Comparison of ENCODE assay signal across 23 cellular contexts in genomic region chr16:27067138-27067537, GRCh38. TPM values are rescaled to one million over a fixed set of nuclear protein-coding genes. Genes with fewer than 3 reads are reported as not detected.
DNase-seq lines count a peak whose midpoint lies in the region; ATAC-seq and TF ChIP-seq lines count a peak whose summit lies in the region.
"Had no signal": no experiment of that assay in that cellular context is flagged by ENCODE, and none has a peak within 500 bp of the region (broad histone marks: within the 10 kb centered on the region; RNA-seq: fewer than 3 reads in every experiment).

No MANE protein-coding gene starts in this region.

- no peaks in the 10 kb centered on the region for H3K9me3 ChIP-seq in hepatocyte (ENCODE audit: low read depth)
- no peaks in the 10 kb centered on the region for H3K9me3 ChIP-seq in parathyroid adenoma (ENCODE audit: control insufficient read depth, low read length)
- H3K9me3 ChIP-seq in aorta (ENCODE audit: control insufficient read depth, low read length): no peaks in the 10 kb centered on the region
- H3K9me3 ChIP-seq: A549, lower lobe of right lung had no signal

- no peaks in the 10 kb centered on the region for H3K9me2 ChIP-seq in hepatocyte (replicated peaks; ENCODE audit: insufficient read depth)

- H3K4me2 ChIP-seq in hepatocyte (no peak overlapping the region), parathyroid adenoma (ENCODE audit: low read length) (no peak overlapping the region)
- H3K4me2 ChIP-seq: A549 had no signal

- H3K27ac ChIP-seq in hepatocyte (no peak overlapping the region), parathyroid adenoma (no peak overlapping the region), aorta (ENCODE audit: low read depth in 1 of 2, low read length in 2 of 2) (no peak overlapping the region)
- H3K27ac ChIP-seq: A549, foreskin keratinocyte, lower lobe of right lung had no signal

- H3K27me3 ChIP-seq in hepatocyte (peaks cover 4% of the 10 kb centered on the region), parathyroid adenoma (ENCODE audit: control insufficient read depth, insufficient read depth, low read length) (no peaks in the 10 kb centered on the region), aorta (ENCODE audit: control insufficient read depth in 1 of 2, insufficient read depth in 2 of 2, low read length in 1 of 2) (peaks cover 0 to 1% of the 10 kb centered on the region in 2 donors)
- H3K27me3 ChIP-seq: foreskin keratinocyte had no signal

- H4K20me1 ChIP-seq in hepatocyte (ENCODE audit: insufficient read depth, poor library complexity, severe bottlenecking): no peaks in the 10 kb centered on the region

- H3K4me3 ChIP-seq in hepatocyte: no peak overlapping the region
- H3K4me3 ChIP-seq in parathyroid adenoma (ENCODE audit: low read depth, low read length): no peak overlapping the region
- H3K4me3 ChIP-seq in aorta (ENCODE audit: low read length in 2 of 2): no peak overlapping the region
- H3K4me3 ChIP-seq: A549, lower lobe of right lung had no signal

- H3K9ac ChIP-seq in parathyroid adenoma: no peak overlapping the region

- H2AFZ ChIP-seq in hepatocyte (no peak overlapping the region), parathyroid adenoma (peak overlapping the region; percentile 20)

- DNase-seq in NCI-H748 (lab: John Stamatoyannopoulos, UW; ENCODE audit: unreplicated experiment) (peak; percentile 59), NCI-H748 treated with DMSO at 0.1 percent for 48 hours (lab: John Stamatoyannopoulos, UW) (no peak), NCI-H510A treated with DMSO at 0.1 percent for 48 hours (lab: John Stamatoyannopoulos, UW) (peak; percentile 76), hepatocyte (ENCODE audit: low spot score) (peak; percentile 19), SKM-1 treated with dmso at 0.1 percent for 144 hours (lab: John Stamatoyannopoulos, UW; ENCODE audit: unreplicated experiment) (no peak), aorta (no peak)
- no peak for DNase-seq in activated naive CD4-positive, alpha-beta T cell treated with anti-CD3 and anti-CD28 coated beads, Interleukin-2, amount 50 U/mL, for 16 hours
- DNase-seq: activated CD4-positive, alpha-beta T cell treated with anti-CD3 and anti-CD28 coated beads, Interleukin-2, amount 10 ng/mL, durations not matched to agents 24 days and 14 days; activated CD8-positive, alpha-beta memory T cell treated with anti-CD3 and anti-CD28 coated beads, Interleukin-2, amount 50 U/mL, for 48 hours; activated naive CD4-positive, alpha-beta T cell; CD4-positive, CD25-positive, alpha-beta regulatory T cell; foreskin keratinocyte; lower lobe of right lung; naive thymus-derived CD4-positive, alpha-beta T cell; NCI-H146; PC-3; stimulated activated naive CD4-positive, alpha-beta T cell treated with Interleukin-2 at 50 U/mL for 16 hours had no signal

- intact Hi-C loops in aorta (cut with DNase I): no loop called here

- no peaks in the 10 kb centered on the region for H3K79me2 ChIP-seq in hepatocyte
- H3K79me2 ChIP-seq in parathyroid adenoma: no peaks in the 10 kb centered on the region

- 66% methylated on average over 15 of the region's 15 CpGs for WGBS in hepatocyte (ENCODE audit: low lambda C conversion rate, missing lambda C conversion rate)
- 17 to 21% methylated on average over 14 to 15 of the region's 15 CpGs for WGBS in aorta, 2 donors

- ATAC-seq in aorta (ENCODE audit: low FRiP score): no peak
- ATAC-seq: foreskin keratinocyte; naive thymus-derived CD4-positive, alpha-beta T cell; PC-3 had no signal

- TF ChIP-seq CTCF in hepatocyte (IDR thresholded peaks at IDR 0.05; ENCODE audit: poor library complexity) (no peak), parathyroid adenoma (IDR thresholded peaks at IDR 0.05) (no peak)

- no peaks in the 10 kb centered on the region for H3K4me1 ChIP-seq in hepatocyte (ENCODE audit: insufficient read depth)
- no peaks in the 10 kb centered on the region for H3K4me1 ChIP-seq in parathyroid adenoma
- H3K4me1 ChIP-seq in aorta (ENCODE audit: control insufficient read depth in 1 of 2, insufficient read depth in 2 of 2, low read length in 2 of 2): no peaks in the 10 kb centered on the region
- H3K4me1 ChIP-seq: A549, foreskin keratinocyte, lower lobe of right lung had no signal

- H3K36me3 ChIP-seq in hepatocyte (replicated peaks; ENCODE audit: insufficient read depth, low read depth) (no peaks in the 10 kb centered on the region), parathyroid adenoma (ENCODE audit: control insufficient read depth, insufficient read depth, low read length) (no peaks in the 10 kb centered on the region), aorta (ENCODE audit: control insufficient read depth in 1 of 2, insufficient read depth in 2 of 2, low read length in 1 of 2) (no peaks in the 10 kb centered on the region)
- H3K36me3 ChIP-seq: lower lobe of right lung had no signal

RNA-seq across cellular contexts. Expression of gene C16orf82, which starts 0.4 kb away (rescaled TPM):
- total RNA-seq in hepatocyte (not detected in 2 replicates), aorta (not detected)
- polyA plus RNA-seq in hepatocyte (not detected in 2 replicates), aorta (not detected)
- total RNA-seq: activated CD4-positive, alpha-beta T cell treated with anti-CD3 and anti-CD28 coated beads, Interleukin-2, amount 10 ng/mL, durations not matched to agents 24 days and 14 days; astrocyte; CD4-positive, CD25-positive, alpha-beta regulatory T cell; Daoy; endothelial cell of umbilical vein; foreskin keratinocyte; lower lobe of right lung; naive thymus-derived CD4-positive, alpha-beta T cell; PC-3; pulmonary artery endothelial cell had no signal
- polyA plus RNA-seq: A549; CD4-positive, CD25-positive, alpha-beta regulatory T cell; endothelial cell of umbilical vein; foreskin keratinocyte; naive thymus-derived CD4-positive, alpha-beta T cell had no signal

Comparison
In these comparisons a context has a peak if more than half of its experiments do, and no peak if none do; other contexts are left out.
1. DNase-seq: peak in NCI-H748 (single experiment), NCI-H510A treated with DMSO at 0.1 percent for 48 hours (single experiment) and hepatocyte (single experiment); none in NCI-H748 treated with DMSO at 0.1 percent for 48 hours (single experiment), activated naive CD4-positive, alpha-beta T cell treated with anti-CD3 and anti-CD28 coated beads, Interleukin-2, amount 50 U/mL, for 16 hours (single experiment), SKM-1 treated with dmso at 0.1 percent for 144 hours (single experiment) and aorta (0 of 2).